In the genomic region with DNA sequence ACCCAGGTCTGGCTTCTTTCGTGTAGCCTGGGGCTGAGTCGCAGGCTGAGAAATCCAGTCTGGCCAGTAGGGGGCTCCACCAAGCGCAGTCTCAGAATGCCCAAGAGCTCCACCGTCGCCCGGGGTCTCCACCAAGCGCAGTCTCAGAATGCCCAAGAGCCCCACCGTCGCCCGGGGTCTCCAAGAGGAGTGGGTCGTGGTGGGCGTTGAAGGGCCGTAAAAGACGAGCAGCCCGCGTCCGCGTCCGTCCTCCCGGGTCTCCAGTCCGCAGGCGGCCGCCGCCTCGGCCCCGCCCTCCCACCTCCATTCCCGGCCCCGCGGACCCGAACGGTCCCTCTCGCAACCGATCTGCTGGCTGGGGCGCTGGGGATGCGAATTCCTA, we compare ENCODE assay signal across 1 cellular context.
TF ChIP-seq lines count a peak whose summit lies in the region.

No MANE protein-coding gene starts in this region.

TF ChIP-seq in SK-N-SH, 30 proteins besides CTCF, POLR2A, EP300 and RAD21 (continued from another document):
- TF ChIP-seq, protein P1, sequence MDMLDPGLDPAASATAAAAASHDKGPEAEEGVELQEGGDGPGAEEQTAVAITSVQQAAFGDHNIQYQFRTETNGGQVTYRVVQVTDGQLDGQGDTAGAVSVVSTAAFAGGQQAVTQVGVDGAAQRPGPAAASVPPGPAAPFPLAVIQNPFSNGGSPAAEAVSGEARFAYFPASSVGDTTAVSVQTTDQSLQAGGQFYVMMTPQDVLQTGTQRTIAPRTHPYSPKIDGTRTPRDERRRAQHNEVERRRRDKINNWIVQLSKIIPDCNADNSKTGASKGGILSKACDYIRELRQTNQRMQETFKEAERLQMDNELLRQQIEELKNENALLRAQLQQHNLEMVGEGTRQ (IDR thresholded peaks at IDR 0.05; ENCODE audit: borderline replicate concordance, low read depth, low read length): no peak
- TF ChIP-seq, protein P2, sequence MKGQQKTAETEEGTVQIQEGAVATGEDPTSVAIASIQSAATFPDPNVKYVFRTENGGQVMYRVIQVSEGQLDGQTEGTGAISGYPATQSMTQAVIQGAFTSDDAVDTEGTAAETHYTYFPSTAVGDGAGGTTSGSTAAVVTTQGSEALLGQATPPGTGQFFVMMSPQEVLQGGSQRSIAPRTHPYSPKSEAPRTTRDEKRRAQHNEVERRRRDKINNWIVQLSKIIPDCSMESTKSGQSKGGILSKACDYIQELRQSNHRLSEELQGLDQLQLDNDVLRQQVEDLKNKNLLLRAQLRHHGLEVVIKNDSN (IDR thresholded peaks at IDR 0.05; ENCODE audit: borderline replicate concordance, low read depth): no peak
- TF ChIP-seq NFIC (IDR thresholded peaks at IDR 0.05; ENCODE audit: borderline replicate concordance): no peak
- no peak for TF ChIP-seq YY1 (IDR thresholded peaks at IDR 0.05; ENCODE audit: low read depth)
- TF ChIP-seq EZH2phosphoT487 (IDR thresholded peaks at IDR 0.05; ENCODE audit: borderline replicate concordance, low read depth): no peak
- TF ChIP-seq, protein P3, sequence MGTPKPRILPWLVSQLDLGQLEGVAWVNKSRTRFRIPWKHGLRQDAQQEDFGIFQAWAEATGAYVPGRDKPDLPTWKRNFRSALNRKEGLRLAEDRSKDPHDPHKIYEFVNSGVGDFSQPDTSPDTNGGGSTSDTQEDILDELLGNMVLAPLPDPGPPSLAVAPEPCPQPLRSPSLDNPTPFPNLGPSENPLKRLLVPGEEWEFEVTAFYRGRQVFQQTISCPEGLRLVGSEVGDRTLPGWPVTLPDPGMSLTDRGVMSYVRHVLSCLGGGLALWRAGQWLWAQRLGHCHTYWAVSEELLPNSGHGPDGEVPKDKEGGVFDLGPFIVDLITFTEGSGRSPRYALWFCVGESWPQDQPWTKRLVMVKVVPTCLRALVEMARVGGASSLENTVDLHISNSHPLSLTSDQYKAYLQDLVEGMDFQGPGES (IDR thresholded peaks at IDR 0.05; ENCODE audit: low read depth, low read length): no peak
- TF ChIP-seq CHD2 (IDR thresholded peaks at IDR 0.05; ENCODE audit: low read length, partially characterized antibody): peak; percentile 34
- TF ChIP-seq, protein P4, sequence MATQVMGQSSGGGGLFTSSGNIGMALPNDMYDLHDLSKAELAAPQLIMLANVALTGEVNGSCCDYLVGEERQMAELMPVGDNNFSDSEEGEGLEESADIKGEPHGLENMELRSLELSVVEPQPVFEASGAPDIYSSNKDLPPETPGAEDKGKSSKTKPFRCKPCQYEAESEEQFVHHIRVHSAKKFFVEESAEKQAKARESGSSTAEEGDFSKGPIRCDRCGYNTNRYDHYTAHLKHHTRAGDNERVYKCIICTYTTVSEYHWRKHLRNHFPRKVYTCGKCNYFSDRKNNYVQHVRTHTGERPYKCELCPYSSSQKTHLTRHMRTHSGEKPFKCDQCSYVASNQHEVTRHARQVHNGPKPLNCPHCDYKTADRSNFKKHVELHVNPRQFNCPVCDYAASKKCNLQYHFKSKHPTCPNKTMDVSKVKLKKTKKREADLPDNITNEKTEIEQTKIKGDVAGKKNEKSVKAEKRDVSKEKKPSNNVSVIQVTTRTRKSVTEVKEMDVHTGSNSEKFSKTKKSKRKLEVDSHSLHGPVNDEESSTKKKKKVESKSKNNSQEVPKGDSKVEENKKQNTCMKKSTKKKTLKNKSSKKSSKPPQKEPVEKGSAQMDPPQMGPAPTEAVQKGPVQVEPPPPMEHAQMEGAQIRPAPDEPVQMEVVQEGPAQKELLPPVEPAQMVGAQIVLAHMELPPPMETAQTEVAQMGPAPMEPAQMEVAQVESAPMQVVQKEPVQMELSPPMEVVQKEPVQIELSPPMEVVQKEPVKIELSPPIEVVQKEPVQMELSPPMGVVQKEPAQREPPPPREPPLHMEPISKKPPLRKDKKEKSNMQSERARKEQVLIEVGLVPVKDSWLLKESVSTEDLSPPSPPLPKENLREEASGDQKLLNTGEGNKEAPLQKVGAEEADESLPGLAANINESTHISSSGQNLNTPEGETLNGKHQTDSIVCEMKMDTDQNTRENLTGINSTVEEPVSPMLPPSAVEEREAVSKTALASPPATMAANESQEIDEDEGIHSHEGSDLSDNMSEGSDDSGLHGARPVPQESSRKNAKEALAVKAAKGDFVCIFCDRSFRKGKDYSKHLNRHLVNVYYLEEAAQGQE (IDR thresholded peaks at IDR 0.05; ENCODE audit: low read depth, low read length): 0 out of 2 replicates have a peak, but pooled peaks have one; percentile 27
- no peak for TF ChIP-seq MEF2A (IDR thresholded peaks at IDR 0.05; ENCODE audit: borderline replicate concordance, low read depth)
- TF ChIP-seq, protein P5, sequence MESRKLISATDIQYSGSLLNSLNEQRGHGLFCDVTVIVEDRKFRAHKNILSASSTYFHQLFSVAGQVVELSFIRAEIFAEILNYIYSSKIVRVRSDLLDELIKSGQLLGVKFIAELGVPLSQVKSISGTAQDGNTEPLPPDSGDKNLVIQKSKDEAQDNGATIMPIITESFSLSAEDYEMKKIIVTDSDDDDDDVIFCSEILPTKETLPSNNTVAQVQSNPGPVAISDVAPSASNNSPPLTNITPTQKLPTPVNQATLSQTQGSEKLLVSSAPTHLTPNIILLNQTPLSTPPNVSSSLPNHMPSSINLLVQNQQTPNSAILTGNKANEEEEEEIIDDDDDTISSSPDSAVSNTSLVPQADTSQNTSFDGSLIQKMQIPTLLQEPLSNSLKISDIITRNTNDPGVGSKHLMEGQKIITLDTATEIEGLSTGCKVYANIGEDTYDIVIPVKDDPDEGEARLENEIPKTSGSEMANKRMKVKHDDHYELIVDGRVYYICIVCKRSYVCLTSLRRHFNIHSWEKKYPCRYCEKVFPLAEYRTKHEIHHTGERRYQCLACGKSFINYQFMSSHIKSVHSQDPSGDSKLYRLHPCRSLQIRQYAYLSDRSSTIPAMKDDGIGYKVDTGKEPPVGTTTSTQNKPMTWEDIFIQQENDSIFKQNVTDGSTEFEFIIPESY (IDR thresholded peaks at IDR 0.05; ENCODE audit: borderline replicate concordance, low read depth): no peak
- no peak for TF ChIP-seq GATA2 (CRISPR knock-in tag; IDR thresholded peaks at IDR 0.05)
- TF ChIP-seq FOSL2 (IDR thresholded peaks at IDR 0.05; ENCODE audit: borderline replicate concordance, low read depth): no peak
- no peak for TF ChIP-seq TCF12 (IDR thresholded peaks at IDR 0.05)
- TF ChIP-seq NRF1 (IDR thresholded peaks at IDR 0.05; ENCODE audit: low read depth, low read length): no peak; the same call in 1 of the 2 replicates
- no peak for TF ChIP-seq FOXJ3 (CRISPR knock-in tag; IDR thresholded peaks at IDR 0.05)
